In genomic region chr22:50326225-50326958, GRCh38 we compare ENCODE assay signal across 8 cellular contexts. TPM values are rescaled to one million over a fixed set of nuclear protein-coding genes. Genes with fewer than 3 reads are reported as not detected.
A peak's percentile ranks its signal among the peaks of the same experiment; 100 is the strongest.
DNase-seq lines count a peak whose midpoint lies in the region; ATAC-seq and TF ChIP-seq lines count a peak whose summit lies in the region.

No MANE protein-coding gene starts in this region.

- peaks cover 5 to 14% (median 9%) of the 10 kb centered on the region in 4 donors for H3K4me1 Mint-ChIP-seq in CD4-positive, alpha-beta memory T cell
- peaks cover 16% of the 10 kb centered on the region for H3K4me1 Mint-ChIP-seq in dendritic cell treated with granulocyte-macrophage colony-stimulating factor and Interleukin-4, amounts not matched to agents 40 ng/mL and 50 ng/mL, for 4 days (ENCODE audit: low read depth)
- peaks cover 16% of the 10 kb centered on the region for H3K4me1 Mint-ChIP-seq in nephron progenitor cell

- H3K36me3 Mint-ChIP-seq in CD4-positive, alpha-beta memory T cell: no peaks in the 10 kb centered on the region
- H3K36me3 Mint-ChIP-seq in dendritic cell treated with granulocyte-macrophage colony-stimulating factor and Interleukin-4, amounts not matched to agents 40 ng/mL and 50 ng/mL, for 4 days (ENCODE audit: low read depth): no peaks in the 10 kb centered on the region
- H3K36me3 Mint-ChIP-seq in nephron progenitor cell (ENCODE audit: low read depth): no peaks in the 10 kb centered on the region

- H3K27ac Mint-ChIP-seq in CD4-positive, alpha-beta memory T cell: peak overlapping the region in 4 of 7 donors; percentile 53 to 72 (median 60)
- H3K27ac Mint-ChIP-seq in dendritic cell treated with granulocyte-macrophage colony-stimulating factor and Interleukin-4, amounts not matched to agents 40 ng/mL and 50 ng/mL, for 4 days: no peak overlapping the region
- H3K27ac Mint-ChIP-seq in nephron progenitor cell: no peak overlapping the region

- no peaks in the 10 kb centered on the region for H3K27me3 ChIP-seq in CD4-positive, alpha-beta memory T cell (ENCODE audit: insufficient read depth, low read length)

- CTCF ChIA-PET in CD4-positive, alpha-beta memory T cell (lab: Charles Lee; ENCODE audit: partially characterized antibody): interaction anchor here (0.8 to 4.1 kb wide), 9 partner anchors 9 to 199 kb away, joined by 3 to 21 read pairs (median 8); partner anchors contain the start of genes HDAC10 and SCO2

- no peaks in the 10 kb centered on the region for H3K36me3 ChIP-seq in CD4-positive, alpha-beta memory T cell (ENCODE audit: insufficient read depth, low read length)

- H3K9me3 Mint-ChIP-seq in CD4-positive, alpha-beta memory T cell: no peaks in the 10 kb centered on the region
- H3K9me3 Mint-ChIP-seq in dendritic cell treated with granulocyte-macrophage colony-stimulating factor and Interleukin-4, amounts not matched to agents 40 ng/mL and 50 ng/mL, for 4 days: no peaks in the 10 kb centered on the region
- peaks cover 4% of the 10 kb centered on the region for H3K9me3 Mint-ChIP-seq in nephron progenitor cell

- H3K4me1 ChIP-seq in CD4-positive, alpha-beta memory T cell (ENCODE audit: insufficient read depth, low read length): peaks cover 9% of the 10 kb centered on the region

- intact Hi-C loops in CD4-positive, alpha-beta memory T cell (cut with micrococcal nuclease): loop anchor here (2.0 kb wide), 2 partner anchors 20 to 56 kb away; partner anchors contain the start of genes MAPK11 and PLXNB2
- intact Hi-C loops in dendritic cell treated with granulocyte-macrophage colony-stimulating factor and Interleukin-4, amounts not matched to agents 40 ng/mL and 50 ng/mL, for 4 days (cut with micrococcal nuclease): loop anchor here (5.0 kb wide), 2 partner anchors 34 to 49 kb away; no protein-coding TSS in a partner anchor

- ATAC-seq in HG03558 (IDR thresholded peaks at IDR 0.05; ENCODE audit: extremely low read depth, unreplicated experiment) (peak; percentile 16), HG03565 (IDR thresholded peaks at IDR 0.05; ENCODE audit: unreplicated experiment) (no peak)

- H3K4me3 Mint-ChIP-seq in CD4-positive, alpha-beta memory T cell: peak overlapping the region; percentile 76 to 86 (median 80)
- H3K4me3 Mint-ChIP-seq in dendritic cell treated with granulocyte-macrophage colony-stimulating factor and Interleukin-4, amounts not matched to agents 40 ng/mL and 50 ng/mL, for 4 days: peak overlapping the region; percentile 76
- H3K4me3 Mint-ChIP-seq in nephron progenitor cell: peak overlapping the region; percentile 91

- H3K27me3 Mint-ChIP-seq in CD4-positive, alpha-beta memory T cell: peaks cover 0 to 4% of the 10 kb centered on the region in 2 donors
- H3K27me3 Mint-ChIP-seq in dendritic cell treated with granulocyte-macrophage colony-stimulating factor and Interleukin-4, amounts not matched to agents 40 ng/mL and 50 ng/mL, for 4 days: peaks cover 33% of the 10 kb centered on the region
- H3K27me3 Mint-ChIP-seq in nephron progenitor cell (ENCODE audit: low read depth, poor library complexity): peaks cover 23% of the 10 kb centered on the region

- no peak for TF ChIP-seq CTCF in nephron progenitor cell (IDR thresholded peaks at IDR 0.05)

- H3K9me3 ChIP-seq in CD4-positive, alpha-beta memory T cell (ENCODE audit: control insufficient read depth in 1 of 2, low read length in 2 of 2): no peaks in the 10 kb centered on the region

- H3K27ac ChIP-seq in CD4-positive, alpha-beta memory T cell (ENCODE audit: low read depth, low read length): no peak overlapping the region

- POLR2A ChIA-PET in CD4-positive, alpha-beta memory T cell (lab: Charles Lee; ENCODE audit: partially characterized antibody): interaction anchor here (0.5 to 2.4 kb wide), 7 partner anchors 11 to 295 kb away, joined by 3 to 9 read pairs (median 4); partner anchors contain the start of genes HDAC10 and TUBGCP6

- no peak for DNase-seq in CD4-positive, alpha-beta memory T cell
- DNase-seq in nephron progenitor cell: no peak
- DNase-seq in activated gamma-delta T cell treated with Interleukin-2 at 50 U/mL for 16 hours: no peak
- DNase-seq in RPMI8226: no peak
- DNase-seq in activated CD4-positive, alpha-beta T cell treated with anti-CD3 and anti-CD28 coated beads, Interleukin-2, amount 50 U/mL, for 1 hour: no peak

- no peak overlapping the region for H3K4me3 ChIP-seq in CD4-positive, alpha-beta memory T cell (ENCODE audit: low read length in 2 of 2)

RNA-seq across cellular contexts. Expression of gene DENND6B, which starts 0.4 kb away (rescaled TPM):
- 1 to 10 TPM; 1.5 to 2.4 TPM for total RNA-seq in CD4-positive, alpha-beta memory T cell
- under 1 TPM; 0.22 to 0.36 TPM for polyA plus RNA-seq in CD4-positive, alpha-beta memory T cell

RNA-seq across cellular contexts. Expression of gene PPP6R2, which starts 16.7 kb away (rescaled TPM):
- 10 to 100 TPM; 80.1 to 91.2 TPM for total RNA-seq in CD4-positive, alpha-beta memory T cell
- polyA plus RNA-seq in CD4-positive, alpha-beta memory T cell: 10 to 100 TPM; 13.3 to 27.7 TPM

RNA-seq across cellular contexts. Expression of gene PLXNB2, which starts 18.9 kb away (rescaled TPM):
- 1 to 10 TPM; 2.8 to 4.6 TPM for total RNA-seq in CD4-positive, alpha-beta memory T cell
- polyA plus RNA-seq in CD4-positive, alpha-beta memory T cell: under 1 TPM in 1 of 2 donors, not detected in 1; 0.40 TPM

RNA-seq across cellular contexts. Expression of gene MAPK11, which starts 56.2 kb away (rescaled TPM):
- total RNA-seq in CD4-positive, alpha-beta memory T cell: 1 to 10 TPM; 1.6 to 1.7 TPM
- polyA plus RNA-seq in CD4-positive, alpha-beta memory T cell: under 1 TPM; 0.10 to 0.54 TPM

Comparison
In these comparisons a context has a peak if more than half of its experiments do, and no peak if none do; other contexts are left out.
1. H3K27ac Mint-ChIP-seq: peak in CD4-positive, alpha-beta memory T cell (4 of 7); none in dendritic cell treated with granulocyte-macrophage colony-stimulating factor and Interleukin-4, amounts not matched to agents 40 ng/mL and 50 ng/mL, for 4 days (single experiment) and nephron progenitor cell (single experiment).
2. Peak in every context shown above with its lines, with median percentiles within 50 percentile points of each other: H3K4me3 Mint-ChIP-seq.